Comparison of ENCODE assay signal across 36 cellular contexts in the genomic region with DNA sequence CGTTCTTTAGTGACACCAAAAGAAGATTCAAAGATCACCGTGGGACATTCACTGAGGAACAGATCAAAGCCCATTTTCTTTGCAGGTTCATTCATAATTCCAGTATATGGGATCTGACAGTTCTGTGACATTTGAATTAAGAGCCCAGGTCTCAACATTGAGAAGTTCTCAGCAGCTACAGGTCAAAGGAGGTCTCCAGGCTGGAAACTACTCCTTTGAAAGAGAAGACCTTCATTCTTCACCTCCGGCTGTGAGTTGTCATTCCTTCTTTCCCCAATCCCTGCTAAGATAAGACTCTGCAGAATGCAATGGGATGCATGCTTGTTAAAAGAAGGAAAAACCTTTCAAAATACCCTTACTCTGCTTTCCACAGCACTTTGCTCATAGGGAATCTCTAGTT.
"Had no signal": no experiment of that assay in that cellular context is flagged by ENCODE, and none has a peak within 500 bp of the region (broad histone marks: within the 10 kb centered on the region; RNA-seq: fewer than 3 reads in every experiment).

No MANE protein-coding gene starts in this region.

- H3K4me3 ChIP-seq: adrenal gland, ascending aorta, body of pancreas, breast epithelium, cardiac muscle cell had no signal

- H3K36me3 Mint-ChIP-seq: activated naive CD4-positive, alpha-beta T cell treated with anti-CD3 and anti-CD28 coated beads, Interleukin-2, amount 10 ng/mL, durations not matched to agents 7 days and 5 days; activated naive CD4-positive, alpha-beta T cell treated with anti-CD3 and anti-CD28 coated beads, Interleukin-2, amount 50 U/mL, for 24 hours; activated naive CD8-positive, alpha-beta T cell treated with anti-CD3 and anti-CD28 coated beads for 36 hours; brain had no signal

- H3K4me1 Mint-ChIP-seq: activated naive CD4-positive, alpha-beta T cell treated with anti-CD3 and anti-CD28 coated beads, Interleukin-2, amount 10 ng/mL, durations not matched to agents 7 days and 5 days; activated naive CD4-positive, alpha-beta T cell treated with anti-CD3 and anti-CD28 coated beads, Interleukin-2, amount 50 U/mL, for 24 hours; activated naive CD8-positive, alpha-beta T cell treated with anti-CD3 and anti-CD28 coated beads for 36 hours; activated naive CD8-positive, alpha-beta T cell treated with anti-CD3 and anti-CD28 coated beads, Interleukin-2, amount 10 ng/mL, durations not matched to agents 7 days and 5 days; activated naive CD8-positive, alpha-beta T cell treated with anti-CD3 and anti-CD28 coated beads, Interleukin-2, amount 50 U/mL, for 24 hours; activated T-helper 17 cell treated with anti-CD3 and anti-CD28 coated beads, Interleukin-2, amount 50 U/mL, for 72 hours; brain; central memory CD8-positive, alpha-beta T cell had no signal

- ATAC-seq: activated naive CD4-positive, alpha-beta T cell treated with anti-CD3 and anti-CD28 coated beads, Interleukin-2, amount 50 U/mL, for 72 hours; activated naive CD8-positive, alpha-beta T cell treated with anti-CD3 and anti-CD28 coated beads, Interleukin-2, amount 50 U/mL, for 24 hours; activated T-cell treated with anti-CD3 and anti-CD28 coated beads, Interleukin-2, amount 50 U/mL, for 4 hours; activated T-cell treated with anti-CD3 and anti-CD28 coated beads, Interleukin-2, amount 50 U/mL, for 72 hours; activated T-helper 17 cell treated with anti-CD3 and anti-CD28 coated beads, Interleukin-2, amount 50 U/mL, for 72 hours; body of pancreas had no signal

- H3K27ac ChIP-seq: adrenal gland, ascending aorta, body of pancreas, brain microvascular endothelial cell, breast epithelium, cardiac muscle cell had no signal

- H3K36me3 ChIP-seq: adrenal gland, ascending aorta, brain microvascular endothelial cell, breast epithelium, cardiac muscle cell had no signal

- H3K4me3 Mint-ChIP-seq: activated naive CD4-positive, alpha-beta T cell treated with anti-CD3 and anti-CD28 coated beads for 36 hours; activated naive CD4-positive, alpha-beta T cell treated with anti-CD3 and anti-CD28 coated beads, Interleukin-2, amount 10 ng/mL, durations not matched to agents 7 days and 5 days; activated naive CD4-positive, alpha-beta T cell treated with anti-CD3 and anti-CD28 coated beads, Interleukin-2, amount 50 U/mL, for 24 hours; activated naive CD8-positive, alpha-beta T cell; activated naive CD8-positive, alpha-beta T cell treated with anti-CD3 and anti-CD28 coated beads for 36 hours; activated naive CD8-positive, alpha-beta T cell treated with anti-CD3 and anti-CD28 coated beads, Interleukin-2, amount 10 ng/mL, durations not matched to agents 7 days and 5 days; activated naive CD8-positive, alpha-beta T cell treated with anti-CD3 and anti-CD28 coated beads, Interleukin-2, amount 50 U/mL, for 24 hours; activated T-cell treated with anti-CD3 and anti-CD28 coated beads, Interleukin-2, amount 50 U/mL, for 4 hours; activated T-cell treated with anti-CD3 and anti-CD28 coated beads, Interleukin-2, amount 50 U/mL, for 72 hours; activated T-helper 1 cell treated with anti-CD3 and anti-CD28 coated beads, Interleukin-12 subunit alpha, Interleukin-12 subunit beta, Interleukin-2, Interleukin-4 antibody, amounts not matched to agents 30 ng/mL and 10 ng/mL and 1 ng/mL, durations not matched to agents 14 hours and 24 hours and 36 hours; activated T-helper 17 cell treated with anti-CD3 and anti-CD28 coated beads, Interleukin-2, amount 50 U/mL, for 72 hours; brain; central memory CD8-positive, alpha-beta T cell had no signal

- H3K27me3 ChIP-seq: adrenal gland, ascending aorta, body of pancreas, brain microvascular endothelial cell, breast epithelium, cardiac muscle cell had no signal

- H3K27ac Mint-ChIP-seq: activated naive CD4-positive, alpha-beta T cell treated with anti-CD3 and anti-CD28 coated beads for 36 hours; activated naive CD4-positive, alpha-beta T cell treated with anti-CD3 and anti-CD28 coated beads, Interleukin-2, amount 10 ng/mL, durations not matched to agents 7 days and 5 days; activated naive CD4-positive, alpha-beta T cell treated with anti-CD3 and anti-CD28 coated beads, Interleukin-2, amount 50 U/mL, for 24 hours; activated naive CD4-positive, alpha-beta T cell treated with anti-CD3 and anti-CD28 coated beads, Interleukin-2, amount 50 U/mL, for 72 hours; activated naive CD8-positive, alpha-beta T cell; activated naive CD8-positive, alpha-beta T cell treated with anti-CD3 and anti-CD28 coated beads for 36 hours; activated naive CD8-positive, alpha-beta T cell treated with anti-CD3 and anti-CD28 coated beads, Interleukin-2, amount 10 ng/mL, durations not matched to agents 7 days and 5 days; activated naive CD8-positive, alpha-beta T cell treated with anti-CD3 and anti-CD28 coated beads, Interleukin-2, amount 50 U/mL, for 24 hours; activated T-cell treated with anti-CD3 and anti-CD28 coated beads, Interleukin-2, amount 50 U/mL, for 72 hours; activated T-helper 1 cell treated with anti-CD3 and anti-CD28 coated beads, Interleukin-12 subunit alpha, Interleukin-12 subunit beta, Interleukin-2, Interleukin-4 antibody, amounts not matched to agents 30 ng/mL and 10 ng/mL and 1 ng/mL, durations not matched to agents 14 hours and 24 hours and 36 hours; activated T-helper 17 cell treated with anti-CD3 and anti-CD28 coated beads, Interleukin-2, amount 50 U/mL, for 72 hours; activated T-helper 2 cell treated with anti-CD3 and anti-CD28 coated beads, Interferon-gamma antibody, Interleukin-2, Interleukin-4, amounts not matched to agents 10 μg/mL and 5 μg/mL and 100 μg/mL, durations not matched to agents 14 hours and 24 hours and 36 hours; brain had no signal

- H3K4me1 ChIP-seq: adrenal gland, ascending aorta, body of pancreas, breast epithelium had no signal

- H3K9me3 Mint-ChIP-seq: activated naive CD4-positive, alpha-beta T cell treated with anti-CD3 and anti-CD28 coated beads, Interleukin-2, amount 10 ng/mL, durations not matched to agents 7 days and 5 days; activated T-helper 1 cell treated with anti-CD3 and anti-CD28 coated beads, Interleukin-12 subunit alpha, Interleukin-12 subunit beta, Interleukin-2, Interleukin-4 antibody, amounts not matched to agents 30 ng/mL and 10 ng/mL and 1 ng/mL, durations not matched to agents 14 hours and 24 hours and 36 hours; activated T-helper 17 cell treated with anti-CD3 and anti-CD28 coated beads, Interleukin-2, amount 50 U/mL, for 72 hours; activated T-helper 2 cell treated with anti-CD3 and anti-CD28 coated beads, Interferon-gamma antibody, Interleukin-2, Interleukin-4, amounts not matched to agents 10 μg/mL and 5 μg/mL and 100 μg/mL, durations not matched to agents 14 hours and 24 hours and 36 hours; central memory CD8-positive, alpha-beta T cell had no signal

- H3K9me3 ChIP-seq: adrenal gland had no signal

- DNase-seq: activated effector memory CD4-positive, alpha-beta T cell treated with anti-CD3 and anti-CD28 coated beads, Interleukin-2, amount 50 U/mL, for 16 hours; activated effector memory CD4-positive, alpha-beta T cell treated with Interleukin-2 at 50 U/mL for 16 hours; activated gamma-delta T cell; activated gamma-delta T cell treated with Interleukin-2 at 50 U/mL for 16 hours; activated naive CD4-positive, alpha-beta T cell; activated naive CD4-positive, alpha-beta T cell treated with anti-CD3 and anti-CD28 coated beads for 36 hours; activated naive CD4-positive, alpha-beta T cell treated with anti-CD3 and anti-CD28 coated beads, Interleukin-2, amount 10 ng/mL, durations not matched to agents 7 days and 5 days; activated naive CD4-positive, alpha-beta T cell treated with anti-CD3 and anti-CD28 coated beads, Interleukin-2, amount 50 U/mL, for 16 hours; activated naive CD4-positive, alpha-beta T cell treated with Interleukin-2 at 50 U/mL for 16 hours; activated naive CD8-positive, alpha-beta T cell treated with anti-CD3 and anti-CD28 coated beads for 36 hours; activated naive CD8-positive, alpha-beta T cell treated with anti-CD3 and anti-CD28 coated beads, Interleukin-2, amount 10 ng/mL, durations not matched to agents 7 days and 5 days; activated naive CD8-positive, alpha-beta T cell treated with anti-CD3 and anti-CD28 coated beads, Interleukin-2, amount 50 U/mL, for 24 hours; activated T-cell treated with anti-CD3 and anti-CD28 coated beads, Interleukin-2, amount 50 U/mL, for 4 hours; activated T-cell treated with anti-CD3 and anti-CD28 coated beads, Interleukin-2, amount 50 U/mL, for 48 hours; activated T-cell treated with anti-CD3 and anti-CD28 coated beads, Interleukin-2, amount 50 U/mL, for 72 hours; adrenal gland; amniotic stem cell; amygdala; anterior cingulate cortex; aorta; body of pancreas; brain microvascular endothelial cell; caudate nucleus; central memory CD4-positive, alpha-beta T cell; cerebellar nuclear complex had no signal
